In genomic region chr16:89806589-89807193, GRCh38 we compare ENCODE assay signal across 1 cellular context. TPM values are rescaled to one million over a fixed set of nuclear protein-coding genes. Genes with fewer than 3 reads are reported as not detected.
"Had no signal": no experiment of that assay in that cellular context is flagged by ENCODE, and none has a peak within 500 bp of the region (broad histone marks: within the 10 kb centered on the region; RNA-seq: fewer than 3 reads in every experiment).

No MANE protein-coding gene starts in this region.

RNA-seq across cellular contexts. Expression of gene SPIRE2, which starts 21.6 kb away (rescaled TPM):
- total RNA-seq: ascending aorta had no signal
